In genomic region chr2:96810783-96811192, GRCh38 we compare ENCODE assay signal across 1 cellular context.
TF ChIP-seq lines count a peak whose summit lies in the region.

No MANE protein-coding gene starts in this region.

TF ChIP-seq in HepG2, 621 proteins besides CTCF, POLR2A, EP300 and RAD21 (continued from another document and continues in another):
- TF ChIP-seq AKNA (CRISPR knock-in tag; IDR thresholded peaks at IDR 0.05; ENCODE audit: borderline replicate concordance) = no peak
- no peak for TF ChIP-seq AHDC1 (CRISPR knock-in tag; IDR thresholded peaks at IDR 0.05; ENCODE audit: borderline replicate concordance)
- no peak for TF ChIP-seq CEBPZ (IDR thresholded peaks at IDR 0.05; ENCODE audit: low read length)
- peak; percentile 31; the same call in 1 of the 2 replicates for TF ChIP-seq ZNF629 (CRISPR knock-in tag; conservative IDR thresholded peaks at IDR 0.05)
- no peak for TF ChIP-seq SOX13 (IDR thresholded peaks at IDR 0.05)
- TF ChIP-seq SOX13 (CRISPR knock-in tag; conservative IDR thresholded peaks at IDR 0.05 in 1 of 2, IDR thresholded peaks at IDR 0.05 in 1 of 2) = peak in 1 of 2 experiments; percentile 36; a peak in 1 of 4 replicates
- TF ChIP-seq NR2C2 (CRISPR knock-in tag; IDR thresholded peaks at IDR 0.05; ENCODE audit: borderline replicate concordance) = 0 out of 2 replicates have a peak, but pooled peaks have one; percentile 26
- TF ChIP-seq ZBTB38 (CRISPR knock-in tag; IDR thresholded peaks at IDR 0.05) = peak; percentile 49; the same call in 1 of the 2 replicates
- no peak for TF ChIP-seq CENPT (CRISPR knock-in tag; IDR thresholded peaks at IDR 0.05; ENCODE audit: low read depth)
- no peak for TF ChIP-seq ISX (CRISPR knock-in tag; conservative IDR thresholded peaks at IDR 0.05)
- TF ChIP-seq ELF3 (CRISPR knock-in tag; IDR thresholded peaks at IDR 0.05) = peak; percentile 52; the same call in 1 of the 2 replicates
- TF ChIP-seq ZNF407 (CRISPR knock-in tag; IDR thresholded peaks at IDR 0.05; ENCODE audit: not compliant biosample characterization) = no peak
- 0 out of 2 replicates have a peak, but pooled peaks have one; percentile 62 for TF ChIP-seq ZNF350 (CRISPR knock-in tag; IDR thresholded peaks at IDR 0.05; ENCODE audit: borderline replicate concordance, low read depth)
- TF ChIP-seq ZBTB33 (CRISPR knock-in tag; IDR thresholded peaks at IDR 0.05) = peak; percentile 66
- 0 out of 4 replicates have a peak, but pooled peaks of 1 of the 2 experiments have one; percentile 17 for TF ChIP-seq KLF16 (CRISPR knock-in tag; IDR thresholded peaks at IDR 0.05)
- TF ChIP-seq ZNF263 (CRISPR knock-in tag; IDR thresholded peaks at IDR 0.05) = peak; percentile 33; the same call in 1 of the 2 replicates
- TF ChIP-seq ZNF432 (CRISPR knock-in tag; IDR thresholded peaks at IDR 0.05; ENCODE audit: borderline replicate concordance) = 0 out of 2 replicates have a peak, but pooled peaks have one; percentile 42
- peak; percentile 37; the same call in 1 of the 2 replicates for TF ChIP-seq GATAD1 (CRISPR knock-in tag; IDR thresholded peaks at IDR 0.05)
- TF ChIP-seq ADNP (CRISPR knock-in tag; IDR thresholded peaks at IDR 0.05) = no peak
- TF ChIP-seq STAG1 (CRISPR knock-in tag; IDR thresholded peaks at IDR 0.05) = no peak
- TF ChIP-seq ZNF138 (CRISPR knock-in tag; IDR thresholded peaks at IDR 0.05; ENCODE audit: low read depth) = no peak
- no peak for TF ChIP-seq TSC22D2 (CRISPR knock-in tag; IDR thresholded peaks at IDR 0.05; ENCODE audit: borderline replicate concordance)
- no peak for TF ChIP-seq KDM6A (CRISPR knock-in tag; IDR thresholded peaks at IDR 0.05; ENCODE audit: low read depth)
- TF ChIP-seq ATF6 (CRISPR knock-in tag; conservative IDR thresholded peaks at IDR 0.05) = no peak
